Comparison of ENCODE assay signal across 8 cellular contexts in the genomic region with DNA sequence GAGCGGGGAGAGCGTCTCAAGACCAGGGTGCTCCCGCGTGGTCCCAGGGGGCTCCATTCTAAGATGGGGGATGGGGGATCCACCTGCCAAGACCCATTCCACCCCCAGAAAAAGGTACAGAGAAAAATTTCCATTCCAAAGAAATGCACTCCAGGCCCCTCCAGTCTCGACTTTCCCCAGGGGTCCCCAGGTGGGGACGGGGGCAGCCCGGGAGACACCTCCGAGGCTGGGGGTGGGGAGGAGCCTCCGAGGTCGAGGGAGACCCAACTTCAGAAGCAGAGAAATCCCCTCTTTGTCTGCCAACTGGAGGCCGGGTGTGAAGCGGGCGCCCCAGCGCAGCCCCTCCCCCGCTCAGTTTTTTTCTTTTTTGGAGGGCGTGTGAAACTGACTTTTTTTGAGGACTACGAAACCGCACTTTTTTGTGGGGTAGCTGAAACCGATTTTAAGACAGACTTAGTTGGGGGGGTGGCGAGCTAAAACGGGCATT. TPM values are rescaled to one million over a fixed set of nuclear protein-coding genes. Genes with fewer than 3 reads are reported as not detected.
DNase-seq lines count a peak whose midpoint lies in the region; ATAC-seq, FAIRE-seq and TF ChIP-seq lines count a peak whose summit lies in the region.

No MANE protein-coding gene starts in this region.

- ATAC-seq in left ventricle myocardium superior (no peak), HG03045 (IDR thresholded peaks at IDR 0.05; ENCODE audit: unreplicated experiment) (no peak)

- H3K9ac ChIP-seq in smooth muscle cell (ENCODE audit: low read depth): peak overlapping the region; percentile 58

- no peaks in the 10 kb centered on the region for H3F3A ChIP-seq in smooth muscle cell (ENCODE audit: low read depth)

- H3K36me3 Mint-ChIP-seq in Caco-2 (ENCODE audit: insufficient read depth, unreplicated experiment): peaks cover 34% of the 10 kb centered on the region
- H3K36me3 Mint-ChIP-seq in activated T-helper 1 cell treated with anti-CD3 and anti-CD28 coated beads, Interleukin-12 subunit alpha, Interleukin-12 subunit beta, Interleukin-2, Interleukin-4 antibody, amounts not matched to agents 30 ng/mL and 10 ng/mL and 1 ng/mL, durations not matched to agents 14 hours and 24 hours and 36 hours (ENCODE audit: low read depth): peaks cover 8% of the 10 kb centered on the region

- no peak for DNase-seq in Caco-2
- DNase-seq in NCI-H1105 treated with DMSO at 0.1 percent for 48 hours (lab: John Stamatoyannopoulos, UW): peak; percentile 7
- peak; percentile 37 for DNase-seq in activated T-helper 1 cell treated with anti-CD3 and anti-CD28 coated beads, Interleukin-12 subunit alpha, Interleukin-12 subunit beta, Interleukin-2, Interleukin-4 antibody, amounts not matched to agents 30 ng/mL and 10 ng/mL and 1 ng/mL, durations not matched to agents 14 hours and 24 hours and 36 hours (ENCODE audit: low spot score)
- DNase-seq in left ventricle myocardium superior: peak; percentile 30
- DNase-seq in smooth muscle cell (lab: John Stamatoyannopoulos, UW; ENCODE audit: unreplicated experiment): no peak
- DNase-seq in SKM-1 (lab: John Stamatoyannopoulos, UW; ENCODE audit: unreplicated experiment): no peak
- no peak for DNase-seq in HTR-8/SVneo (ENCODE audit: insufficient read length, low spot score)

- H3K4me3 ChIP-seq in Caco-2 (ENCODE audit: low read depth, low read length) (peak overlapping the region; percentile 66), smooth muscle cell (peak overlapping the region; percentile 95)

- BruUV-seq in Caco-2 (replicated peaks; lab: Mats Ljungman, UMichigan): no TSS peak

- no peak overlapping the region for H2AFZ ChIP-seq in smooth muscle cell (ENCODE audit: low read depth)

- H3K79me2 ChIP-seq in smooth muscle cell (ENCODE audit: low read depth): peaks cover 51% of the 10 kb centered on the region

- H3K4me1 Mint-ChIP-seq in Caco-2 (ENCODE audit: low read depth, unreplicated experiment): no peaks in the 10 kb centered on the region
- peaks cover 16% of the 10 kb centered on the region for H3K4me1 Mint-ChIP-seq in activated T-helper 1 cell treated with anti-CD3 and anti-CD28 coated beads, Interleukin-12 subunit alpha, Interleukin-12 subunit beta, Interleukin-2, Interleukin-4 antibody, amounts not matched to agents 30 ng/mL and 10 ng/mL and 1 ng/mL, durations not matched to agents 14 hours and 24 hours and 36 hours (ENCODE audit: low read depth)

- peak overlapping the region; percentile 67 for H3K27ac Mint-ChIP-seq in Caco-2 (ENCODE audit: unreplicated experiment)
- H3K27ac Mint-ChIP-seq in activated T-helper 1 cell treated with anti-CD3 and anti-CD28 coated beads, Interleukin-12 subunit alpha, Interleukin-12 subunit beta, Interleukin-2, Interleukin-4 antibody, amounts not matched to agents 30 ng/mL and 10 ng/mL and 1 ng/mL, durations not matched to agents 14 hours and 24 hours and 36 hours: peak overlapping the region; percentile 97

- no peaks in the 10 kb centered on the region for H3K27me3 ChIP-seq in Caco-2 (replicated peaks; ENCODE audit: control insufficient read depth, insufficient read depth, low read length)
- no peaks in the 10 kb centered on the region for H3K27me3 ChIP-seq in smooth muscle cell (ENCODE audit: low read depth)

- H3K9me3 ChIP-seq in Caco-2 (no peaks in the 10 kb centered on the region), smooth muscle cell (replicated peaks; ENCODE audit: low read depth) (no peaks in the 10 kb centered on the region)

- H4K20me1 ChIP-seq in smooth muscle cell (ENCODE audit: low read depth): peaks cover 54% of the 10 kb centered on the region

- peak overlapping the region; percentile 100 for H3K4me2 ChIP-seq in smooth muscle cell

- TF ChIP-seq CTCF in Caco-2 (IDR thresholded peaks at IDR 0.05; ENCODE audit: insufficient read depth in 1 of 2, low read depth in 1 of 2, low read length in 1 of 2, severe bottlenecking in 1 of 2, unreplicated experiment in 1 of 2) (no peak), smooth muscle cell (IDR thresholded peaks at IDR 0.05; ENCODE audit: borderline replicate concordance, insufficient read depth, poor library complexity, severe bottlenecking) (no peak)

- FAIRE-seq in HTR-8/SVneo (lab: Jason Lieb, UNC): no peak

- POLR2A ChIA-PET in Caco-2 (lab: Charles Lee): no interaction called here

- H3K9me3 Mint-ChIP-seq in Caco-2 (ENCODE audit: unreplicated experiment): no peaks in the 10 kb centered on the region
- no peaks in the 10 kb centered on the region for H3K9me3 Mint-ChIP-seq in activated T-helper 1 cell treated with anti-CD3 and anti-CD28 coated beads, Interleukin-12 subunit alpha, Interleukin-12 subunit beta, Interleukin-2, Interleukin-4 antibody, amounts not matched to agents 30 ng/mL and 10 ng/mL and 1 ng/mL, durations not matched to agents 14 hours and 24 hours and 36 hours

- no peaks in the 10 kb centered on the region for H3K4me1 ChIP-seq in Caco-2
- H3K4me1 ChIP-seq in smooth muscle cell (ENCODE audit: low read depth): peaks cover 6% of the 10 kb centered on the region

- 4% methylated on average over 21 of the region's 21 CpGs for WGBS in smooth muscle cell (ENCODE audit: low lambda C conversion rate)

- no peaks in the 10 kb centered on the region for H3K27me3 Mint-ChIP-seq in Caco-2 (ENCODE audit: insufficient read depth, unreplicated experiment)
- peaks cover 1% of the 10 kb centered on the region for H3K27me3 Mint-ChIP-seq in activated T-helper 1 cell treated with anti-CD3 and anti-CD28 coated beads, Interleukin-12 subunit alpha, Interleukin-12 subunit beta, Interleukin-2, Interleukin-4 antibody, amounts not matched to agents 30 ng/mL and 10 ng/mL and 1 ng/mL, durations not matched to agents 14 hours and 24 hours and 36 hours (ENCODE audit: insufficient read depth)

- CTCF ChIA-PET in Caco-2 (lab: Charles Lee): interaction anchor here (0.7 kb wide), 1 partner anchor 316 kb away, joined by 6 read pairs; no protein-coding TSS in a partner anchor

- H3K4me3 Mint-ChIP-seq in Caco-2 (ENCODE audit: unreplicated experiment): peak overlapping the region; percentile 76
- peak overlapping the region; percentile 95 for H3K4me3 Mint-ChIP-seq in activated T-helper 1 cell treated with anti-CD3 and anti-CD28 coated beads, Interleukin-12 subunit alpha, Interleukin-12 subunit beta, Interleukin-2, Interleukin-4 antibody, amounts not matched to agents 30 ng/mL and 10 ng/mL and 1 ng/mL, durations not matched to agents 14 hours and 24 hours and 36 hours

- H3K36me3 ChIP-seq in Caco-2 (ENCODE audit: control insufficient read depth, insufficient read depth, low read length) (peaks cover 3% of the 10 kb centered on the region; the same call in 1 of the 2 replicates), smooth muscle cell (ENCODE audit: low read depth) (no peaks in the 10 kb centered on the region)

- peak overlapping the region; percentile 13 for H3K27ac ChIP-seq in smooth muscle cell (ENCODE audit: low read depth)

- intact Hi-C loops in Caco-2 (cut with micrococcal nuclease; ENCODE audit: unreplicated experiment) (no loop called here), left ventricle myocardium superior (cut with micrococcal nuclease) (no loop called here)
- intact Hi-C loops in activated T-helper 1 cell treated with anti-CD3 and anti-CD28 coated beads, Interleukin-12 subunit alpha, Interleukin-12 subunit beta, Interleukin-2, Interleukin-4 antibody, amounts not matched to agents 30 ng/mL and 10 ng/mL and 1 ng/mL, durations not matched to agents 14 hours and 24 hours and 36 hours (cut with micrococcal nuclease): loop anchor here (1.0 to 5.0 kb wide), 4 partner anchors 45 to 1921 kb away; partner anchors contain the start of genes FAM174C and HMG20B

RNA-seq across cellular contexts. Expression of gene TCF3, which starts 1.3 kb away (rescaled TPM):
- total RNA-seq in Caco-2 (2022) (147 and 162 TPM in 2 replicates), left ventricle myocardium superior (20.7 TPM), smooth muscle cell (76.3 and 89.0 TPM in 2 replicates)
- 163 and 172 TPM in 2 replicates for total RNA-seq in activated T-helper 1 cell treated with anti-CD3 and anti-CD28 coated beads, Interleukin-12 subunit alpha, Interleukin-12 subunit beta, Interleukin-2, Interleukin-4 antibody, amounts not matched to agents 30 ng/mL and 10 ng/mL and 1 ng/mL, durations not matched to agents 14 hours and 24 hours and 36 hours
- polyA plus RNA-seq in smooth muscle cell: 145 and 150 TPM in 2 replicates

RNA-seq across cellular contexts. Expression of gene UQCR11, which starts 45.8 kb away (rescaled TPM):
- total RNA-seq in Caco-2 (2022) (222 and 238 TPM in 2 replicates), left ventricle myocardium superior (1,120 TPM), smooth muscle cell (32.3 and 40.4 TPM in 2 replicates)
- total RNA-seq in activated T-helper 1 cell treated with anti-CD3 and anti-CD28 coated beads, Interleukin-12 subunit alpha, Interleukin-12 subunit beta, Interleukin-2, Interleukin-4 antibody, amounts not matched to agents 30 ng/mL and 10 ng/mL and 1 ng/mL, durations not matched to agents 14 hours and 24 hours and 36 hours: 171 and 176 TPM in 2 replicates
- 550 and 592 TPM in 2 replicates for polyA plus RNA-seq in smooth muscle cell

RNA-seq across cellular contexts. Expression of gene MBD3, which starts 58.4 kb away (rescaled TPM):
- total RNA-seq in Caco-2 (2022) (89.3 and 95.3 TPM in 2 replicates), left ventricle myocardium superior (59.0 TPM), smooth muscle cell (40.3 and 50.7 TPM in 2 replicates)
- total RNA-seq in activated T-helper 1 cell treated with anti-CD3 and anti-CD28 coated beads, Interleukin-12 subunit alpha, Interleukin-12 subunit beta, Interleukin-2, Interleukin-4 antibody, amounts not matched to agents 30 ng/mL and 10 ng/mL and 1 ng/mL, durations not matched to agents 14 hours and 24 hours and 36 hours: 136 and 139 TPM in 2 replicates
- polyA plus RNA-seq in smooth muscle cell: 47.3 and 52.7 TPM in 2 replicates

Comparison
In these comparisons a context has a peak if more than half of its experiments do, and no peak if none do; other contexts are left out.
1. DNase-seq: peak in NCI-H1105 treated with DMSO at 0.1 percent for 48 hours (single experiment), activated T-helper 1 cell treated with anti-CD3 and anti-CD28 coated beads, Interleukin-12 subunit alpha, Interleukin-12 subunit beta, Interleukin-2, Interleukin-4 antibody, amounts not matched to agents 30 ng/mL and 10 ng/mL and 1 ng/mL, durations not matched to agents 14 hours and 24 hours and 36 hours (single experiment) and left ventricle myocardium superior (single experiment); none in Caco-2 (0 of 2), smooth muscle cell (single experiment), SKM-1 (single experiment) and HTR-8/SVneo (single experiment).